ENCODE assay signal across 1 cellular context in genomic region chr9:4792572-4793411, GRCh38.
TF ChIP-seq lines count a peak whose summit lies in the region.

Gene RCL1 (plus strand): TSS chr9:4792944. CDS start chr9:4793092, 148 bp downstream.

TF ChIP-seq in HepG2, 621 proteins besides CTCF, POLR2A, EP300 and RAD21 (continued from another document and continues in another):
- peak; percentile 47; the same call in 1 of the 2 replicates for TF ChIP-seq HBP1 (CRISPR knock-in tag; IDR thresholded peaks at IDR 0.05; ENCODE audit: low read depth)
- TF ChIP-seq ZNF224 (CRISPR knock-in tag; IDR thresholded peaks at IDR 0.05): no peak
- TF ChIP-seq BATF2 (CRISPR knock-in tag; IDR thresholded peaks at IDR 0.05): no peak
- TF ChIP-seq RFX5 (IDR thresholded peaks at IDR 0.05; ENCODE audit: low read depth, low read length): peak; percentile 96
- no peak for TF ChIP-seq PRMT3 (CRISPR knock-in tag; IDR thresholded peaks at IDR 0.05; ENCODE audit: borderline replicate concordance, low read depth)
- TF ChIP-seq MIER3 (CRISPR knock-in tag; IDR thresholded peaks at IDR 0.05; ENCODE audit: borderline replicate concordance): no peak
- TF ChIP-seq TBX2 (CRISPR knock-in tag; IDR thresholded peaks at IDR 0.05; ENCODE audit: borderline replicate concordance): peak; percentile 66
- peak; percentile 82 for TF ChIP-seq ZNF691 (CRISPR knock-in tag; IDR thresholded peaks at IDR 0.05; ENCODE audit: borderline replicate concordance, low read depth)
- peak; percentile 67 for TF ChIP-seq HNRNPLL (IDR thresholded peaks at IDR 0.05; ENCODE audit: low read depth, low read length, poor library complexity, severe bottlenecking)
- TF ChIP-seq RFX3 (CRISPR knock-in tag; IDR thresholded peaks at IDR 0.05): peak; percentile 41; the same call in 1 of the 2 replicates
- TF ChIP-seq IRF2 (CRISPR knock-in tag; IDR thresholded peaks at IDR 0.05): peak; percentile 16; the same call in 1 of the 2 replicates
- TF ChIP-seq ZNF816 (CRISPR knock-in tag; IDR thresholded peaks at IDR 0.05; ENCODE audit: borderline replicate concordance): no peak; the same call in 1 of the 2 replicates
- no peak for TF ChIP-seq MATR3 (CRISPR knock-in tag; IDR thresholded peaks at IDR 0.05)
- no peak for TF ChIP-seq ZBTB21 (CRISPR knock-in tag; IDR thresholded peaks at IDR 0.05)
- TF ChIP-seq ZNF615 (CRISPR knock-in tag; IDR thresholded peaks at IDR 0.05; ENCODE audit: borderline replicate concordance): no peak; the same call in 1 of the 2 replicates
- TF ChIP-seq ZNF354B (CRISPR knock-in tag; IDR thresholded peaks at IDR 0.05): no peak
- TF ChIP-seq ZNF576 (CRISPR knock-in tag; IDR thresholded peaks at IDR 0.05): no peak
- TF ChIP-seq ZNF766 (CRISPR knock-in tag; IDR thresholded peaks at IDR 0.05; ENCODE audit: borderline replicate concordance): peak; percentile 87
- peak; percentile 59; the same call in 1 of the 2 replicates for TF ChIP-seq CHCHD3 (CRISPR knock-in tag; IDR thresholded peaks at IDR 0.05)
- no peak for TF ChIP-seq ATF1 (CRISPR knock-in tag; IDR thresholded peaks at IDR 0.05)
- no peak for TF ChIP-seq NFRKB (IDR thresholded peaks at IDR 0.05)
- no peak; the same call in none of the 2 replicates for TF ChIP-seq MED1 (CRISPR knock-in tag; IDR thresholded peaks at IDR 0.05)
- TF ChIP-seq FOXK2 (IDR thresholded peaks at IDR 0.05): no peak
- no peak for TF ChIP-seq ISX (CRISPR knock-in tag; conservative IDR thresholded peaks at IDR 0.05)
- peak; percentile 88; the same call in 1 of the 2 replicates for TF ChIP-seq E2F1 (CRISPR knock-in tag; IDR thresholded peaks at IDR 0.05)
- TF ChIP-seq HDAC2 (CRISPR knock-in tag; IDR thresholded peaks at IDR 0.05): peak; percentile 20
- TF ChIP-seq ZSCAN30 (CRISPR knock-in tag; IDR thresholded peaks at IDR 0.05): 0 out of 2 replicates have a peak, but pooled peaks have one; percentile 13
- TF ChIP-seq ZNF142 (CRISPR knock-in tag; IDR thresholded peaks at IDR 0.05): no peak
- no peak for TF ChIP-seq IKZF1 (IDR thresholded peaks at IDR 0.05)
- TF ChIP-seq PPARG (CRISPR knock-in tag; conservative IDR thresholded peaks at IDR 0.05): peak; percentile 74; the same call in 1 of the 2 replicates
- no peak for TF ChIP-seq RERE (CRISPR knock-in tag; IDR thresholded peaks at IDR 0.05; ENCODE audit: low read depth)
- TF ChIP-seq ZNF318 (CRISPR knock-in tag; IDR thresholded peaks at IDR 0.05): no peak
- TF ChIP-seq KLF9 (CRISPR knock-in tag; IDR thresholded peaks at IDR 0.05; ENCODE audit: low read depth): no peak
